36 cellular contexts compared by ENCODE assay signal in the genomic region with DNA sequence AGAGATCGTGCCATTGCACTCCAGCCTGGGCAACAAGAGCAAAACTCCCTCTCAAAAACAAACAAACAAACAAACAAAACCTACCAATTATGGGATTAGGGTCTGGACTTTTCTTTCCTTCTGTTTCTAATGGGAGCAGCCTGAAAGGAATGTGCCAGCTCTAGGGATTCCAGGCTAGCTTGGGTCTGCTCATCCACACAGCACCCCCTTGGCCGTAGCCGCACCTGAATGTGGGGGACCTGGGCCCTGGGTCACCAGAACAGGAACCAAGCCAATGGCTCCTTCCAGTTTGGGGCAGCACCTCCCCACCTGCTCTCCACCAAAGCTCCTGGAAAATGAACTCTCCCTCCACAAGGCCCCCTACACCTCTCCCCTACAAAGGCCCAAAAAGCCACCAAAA. TPM values are rescaled to one million over a fixed set of nuclear protein-coding genes. Genes with fewer than 3 reads are reported as not detected.
"Had no signal": no experiment of that assay in that cellular context is flagged by ENCODE, and none has a peak within 500 bp of the region (broad histone marks: within the 10 kb centered on the region; RNA-seq: fewer than 3 reads in every experiment).

No MANE protein-coding gene starts in this region.

- H3K4me3 Mint-ChIP-seq: activated B cell treated with CpG ODN at 0.5 μM for 24 hours; activated CD4-positive, alpha-beta memory T cell treated with anti-CD3 and anti-CD28 coated beads for 36 hours; activated naive CD4-positive, alpha-beta T cell treated with anti-CD3 and anti-CD28 coated beads, Interleukin-2, amount 50 U/mL, for 24 hours; activated naive CD8-positive, alpha-beta T cell treated with anti-CD3 and anti-CD28 coated beads, Interleukin-2, amount 10 ng/mL, durations not matched to agents 7 days and 5 days; activated T-cell treated with anti-CD3 and anti-CD28 coated beads, Interleukin-2, amount 50 U/mL, for 4 hours; activated T-helper 1 cell treated with anti-CD3 and anti-CD28 coated beads, Interleukin-12 subunit alpha, Interleukin-12 subunit beta, Interleukin-2, Interleukin-4 antibody, amounts not matched to agents 30 ng/mL and 10 ng/mL and 1 ng/mL, durations not matched to agents 14 hours and 24 hours and 36 hours had no signal

- H3K4me3 ChIP-seq: ascending aorta, cardiac muscle cell, Peyer's patch had no signal

- H3K27ac Mint-ChIP-seq: activated B cell treated with CpG ODN at 0.5 μM for 24 hours; activated CD4-positive, alpha-beta memory T cell treated with anti-CD3 and anti-CD28 coated beads for 36 hours; activated naive CD4-positive, alpha-beta T cell treated with anti-CD3 and anti-CD28 coated beads, Interleukin-2, amount 50 U/mL, for 24 hours; activated naive CD8-positive, alpha-beta T cell treated with anti-CD3 and anti-CD28 coated beads, Interleukin-2, amount 10 ng/mL, durations not matched to agents 7 days and 5 days; activated T-helper 1 cell treated with anti-CD3 and anti-CD28 coated beads, Interleukin-12 subunit alpha, Interleukin-12 subunit beta, Interleukin-2, Interleukin-4 antibody, amounts not matched to agents 30 ng/mL and 10 ng/mL and 1 ng/mL, durations not matched to agents 14 hours and 24 hours and 36 hours had no signal

- H3K27me3 ChIP-seq: ascending aorta, cardiac muscle cell, Peyer's patch had no signal

- H3K27me3 Mint-ChIP-seq: activated B cell treated with CpG ODN at 0.5 μM for 24 hours; activated CD4-positive, alpha-beta memory T cell treated with anti-CD3 and anti-CD28 coated beads for 36 hours; activated naive CD4-positive, alpha-beta T cell treated with anti-CD3 and anti-CD28 coated beads, Interleukin-2, amount 50 U/mL, for 24 hours; activated naive CD8-positive, alpha-beta T cell treated with anti-CD3 and anti-CD28 coated beads, Interleukin-2, amount 10 ng/mL, durations not matched to agents 7 days and 5 days had no signal

- DNase-seq: activated B cell treated with CpG ODN at 0.5 μM for 24 hours; activated CD4-positive, alpha-beta memory T cell treated with anti-CD3 and anti-CD28 coated beads for 36 hours; activated CD4-positive, alpha-beta T cell treated with anti-CD3 and anti-CD28 coated beads for 4 hours; activated CD4-positive, alpha-beta T cell treated with anti-CD3 and anti-CD28 coated beads, Interleukin-2, amount 50 U/mL, for 1 hour; activated CD4-positive, CD25-positive, alpha-beta regulatory T cell treated with anti-CD3 and anti-CD28 coated beads, Interleukin-2, amount 50 U/mL, for 72 hours; activated CD8-positive, alpha-beta memory T cell treated with anti-CD3 and anti-CD28 coated beads, Interleukin-2, amount 50 U/mL, for 4 hours; activated naive CD4-positive, alpha-beta T cell; activated naive CD8-positive, alpha-beta T cell treated with anti-CD3 and anti-CD28 coated beads, Interleukin-2, amount 10 ng/mL, durations not matched to agents 7 days and 5 days; activated T-cell treated with anti-CD3 and anti-CD28 coated beads for 4 hours; activated T-cell treated with anti-CD3 and anti-CD28 coated beads, Interleukin-2, amount 50 U/mL, for 4 hours; amygdala; Kasumi-1; KG1; MM.1S; MV-4-11; NCI-H1092; NCI-H1436 treated with DMSO at 0.1 percent for 48 hours; NCI-H1694 treated with DMSO at 0.1 percent for 48 hours; NCI-H2029; NCI-H2107; NCI-H2171; NCI-H510A; NCI-H526; NCI-H748 treated with DMSO at 0.1 percent for 48 hours; NK-92 treated with Interleukin-12 subunit alpha and Interleukin-12 subunit beta, amount 100 ng/mL, for 24 hours; PC-3; Peyer's patch; RPMI8226; SW 1271 had no signal

- H3K9me3 ChIP-seq: ascending aorta, Peyer's patch had no signal

- H3K27ac ChIP-seq: ascending aorta, cardiac muscle cell, Peyer's patch, VCaP had no signal

- H3K9me3 Mint-ChIP-seq: activated B cell treated with CpG ODN at 0.5 μM for 24 hours; activated CD4-positive, alpha-beta memory T cell treated with anti-CD3 and anti-CD28 coated beads for 36 hours; activated naive CD4-positive, alpha-beta T cell treated with anti-CD3 and anti-CD28 coated beads, Interleukin-2, amount 50 U/mL, for 24 hours; activated naive CD8-positive, alpha-beta T cell treated with anti-CD3 and anti-CD28 coated beads, Interleukin-2, amount 10 ng/mL, durations not matched to agents 7 days and 5 days; activated T-cell treated with anti-CD3 and anti-CD28 coated beads, Interleukin-2, amount 50 U/mL, for 4 hours; activated T-helper 1 cell treated with anti-CD3 and anti-CD28 coated beads, Interleukin-12 subunit alpha, Interleukin-12 subunit beta, Interleukin-2, Interleukin-4 antibody, amounts not matched to agents 30 ng/mL and 10 ng/mL and 1 ng/mL, durations not matched to agents 14 hours and 24 hours and 36 hours had no signal

- ATAC-seq: activated T-cell treated with anti-CD3 and anti-CD28 coated beads, Interleukin-2, amount 50 U/mL, for 4 hours; PC-3; Right ventricle myocardium inferior had no signal

RNA-seq across cellular contexts. Expression of a gene that starts 18.9 kb away (rescaled TPM):
- total RNA-seq: activated CD4-positive, alpha-beta memory T cell treated with anti-CD3 and anti-CD28 coated beads for 36 hours; activated naive CD8-positive, alpha-beta T cell treated with anti-CD3 and anti-CD28 coated beads, Interleukin-2, amount 10 ng/mL, durations not matched to agents 7 days and 5 days; activated T-cell treated with anti-CD3 and anti-CD28 coated beads, Interleukin-2, amount 50 U/mL, for 4 hours; activated T-helper 1 cell treated with anti-CD3 and anti-CD28 coated beads, Interleukin-12 subunit alpha, Interleukin-12 subunit beta, Interleukin-2, Interleukin-4 antibody, amounts not matched to agents 30 ng/mL and 10 ng/mL and 1 ng/mL, durations not matched to agents 14 hours and 24 hours and 36 hours; ascending aorta; PC-3; Peyer's patch; T-helper 1 cell treated with Interleukin-12 subunit alpha and Interleukin-12 subunit beta and Interleukin-4 antibody, amounts not matched to agents 30 ng/mL and 1 ng/mL, for 36 hours had no signal
